ENCODE assay signal across 12 cellular contexts in the genomic region with DNA sequence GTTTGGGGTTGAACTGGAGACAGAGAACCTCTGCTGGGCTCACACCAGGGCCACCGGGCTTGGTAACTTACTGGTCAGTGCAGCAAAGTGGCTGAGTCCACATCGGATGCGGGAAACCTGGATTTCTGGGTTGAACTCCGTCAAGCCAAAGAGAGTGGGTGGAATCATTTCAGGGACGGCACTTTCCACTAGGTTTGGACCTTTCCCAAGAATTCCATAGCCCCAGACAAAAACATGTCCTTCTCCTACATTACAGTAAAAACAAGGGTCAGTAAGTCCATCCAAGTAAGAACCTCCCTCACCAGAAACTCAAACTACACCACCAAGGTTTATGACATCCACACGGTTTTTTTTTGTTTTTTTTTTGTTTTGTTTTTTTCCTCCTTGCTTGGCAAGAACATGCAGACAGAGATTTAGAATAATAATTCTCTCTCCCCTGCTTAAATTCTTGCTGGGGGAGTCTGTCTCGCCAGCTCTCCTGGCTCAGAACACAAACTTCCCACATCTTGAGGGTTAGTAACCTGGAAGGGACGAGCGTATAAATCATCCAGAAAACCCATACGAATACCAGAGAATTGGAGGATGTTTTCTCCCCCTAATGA. TPM values are rescaled to one million over a fixed set of nuclear protein-coding genes. Genes with fewer than 3 reads are reported as not detected.
DNase-seq lines count a peak whose midpoint lies in the region; ATAC-seq and TF ChIP-seq lines count a peak whose summit lies in the region.
"Had no signal": no experiment of that assay in that cellular context is flagged by ENCODE, and none has a peak within 500 bp of the region (broad histone marks: within the 10 kb centered on the region; RNA-seq: fewer than 3 reads in every experiment).

No MANE protein-coding gene starts in this region.

- H3K4me3 ChIP-seq in rectal smooth muscle tissue (ENCODE audit: low read length) (no peak overlapping the region), right lobe of liver (no peak overlapping the region), mammary epithelial cell (replicated peaks in 1 of 3; ENCODE audit: insufficient read depth in 1 of 3, low read depth in 2 of 3, low read length in 3 of 3) (no peak overlapping the region)

- H3K27ac ChIP-seq in rectal smooth muscle tissue (ENCODE audit: low read depth, low read length) (peak overlapping the region; percentile 82), right lobe of liver (no peak overlapping the region), mammary epithelial cell (ENCODE audit: insufficient read depth, low read depth, low read length) (no peak overlapping the region)
- H3K27ac ChIP-seq: WERI-Rb-1 had no signal

- no peak overlapping the region for H3K4me2 ChIP-seq in mammary epithelial cell (ENCODE audit: insufficient read depth, low read depth, low read length)

- 79% methylated on average over 9 of the region's 10 CpGs for WGBS in right lobe of liver (ENCODE audit: insufficient coverage, low coverage, low lambda C conversion rate, missing lambda C conversion rate)
- 32% methylated on average over 10 of the region's 10 CpGs for WGBS in mammary epithelial cell (ENCODE audit: low coverage, missing lambda C conversion rate)

- no TSS peak for BruUV-seq in mammary epithelial cell (replicated peaks; lab: Mats Ljungman, UMichigan)

- H3K9ac ChIP-seq in rectal smooth muscle tissue (ENCODE audit: low read length) (no peak overlapping the region), mammary epithelial cell (ENCODE audit: insufficient read depth, low read length) (no peak overlapping the region)

- intact Hi-C loops in Right ventricle myocardium inferior (cut with DNase I) (loop anchor here (2.0 kb wide), 1 partner anchor 13 kb away; no protein-coding TSS in a partner anchor), cardiac septum (cut with DNase I) (no loop called here), Right ventricle myocardium superior (cut with DNase I) (no loop called here), right lobe of liver (cut with DNase I) (loop anchor here in 1 of 2 donors (10.0 kb wide), 1 partner anchor 61 kb away; no protein-coding TSS in a partner anchor), mammary epithelial cell (cut with micrococcal nuclease) (no loop called here)

- TF ChIP-seq POLR2A in right lobe of liver (IDR thresholded peaks at IDR 0.05), result no peak

- no peaks in the 10 kb centered on the region for H4K20me1 ChIP-seq in mammary epithelial cell (ENCODE audit: insufficient read depth, low read length)

- H3K4me1 ChIP-seq in rectal smooth muscle tissue (ENCODE audit: control insufficient read depth, insufficient read depth, low read length) (peaks cover 23% of the 10 kb centered on the region), right lobe of liver (no peaks in the 10 kb centered on the region), mammary epithelial cell (ENCODE audit: insufficient read depth, low read length) (peaks cover 14% of the 10 kb centered on the region)

- H3K36me3 ChIP-seq in rectal smooth muscle tissue (ENCODE audit: control insufficient read depth, insufficient read depth, low read length) (peaks cover 39% of the 10 kb centered on the region), right lobe of liver (peaks cover 0 to 86% (median 32%) of the 10 kb centered on the region in 4 donors), mammary epithelial cell (ENCODE audit: insufficient read depth, low read length) (peaks cover 13% of the 10 kb centered on the region)

- in situ Hi-C loops in mammary epithelial cell (cut with MboI; ENCODE audit: low sequenced_read_pairs in 2 of 2), result no loop called here

- peak; percentile 23 for ATAC-seq in Right ventricle myocardium inferior
- ATAC-seq in Right ventricle myocardium superior (ENCODE audit: poor library complexity), result peak; percentile 8
- ATAC-seq in HG03196 (IDR thresholded peaks at IDR 0.05; ENCODE audit: unreplicated experiment), result no peak
- no peak for ATAC-seq in right lobe of liver

- CTCF ChIA-PET in mammary epithelial cell (lab: Charles Lee; ENCODE audit: low non-redundant PET), result no interaction called here

- TF ChIP-seq CTCF in right lobe of liver (IDR thresholded peaks at IDR 0.05) (no peak), mammary epithelial cell (conservative IDR thresholded peaks at IDR 0.05 in 1 of 2, IDR thresholded peaks at IDR 0.05 in 1 of 2; ENCODE audit: extremely low read depth in 1 of 2, insufficient read depth in 1 of 2, low read depth in 1 of 2, low read length in 2 of 2) (no peak)

- H3K27me3 ChIP-seq in rectal smooth muscle tissue (ENCODE audit: control insufficient read depth, insufficient read depth, low read length) (no peaks in the 10 kb centered on the region), right lobe of liver (no peaks in the 10 kb centered on the region), mammary epithelial cell (ENCODE audit: insufficient read depth, low read length) (no peaks in the 10 kb centered on the region)

- H3K9me3 ChIP-seq in right lobe of liver (no peaks in the 10 kb centered on the region), mammary epithelial cell (replicated peaks; ENCODE audit: insufficient read depth, low read length) (no peaks in the 10 kb centered on the region)

- H3K79me2 ChIP-seq in mammary epithelial cell (ENCODE audit: insufficient read depth, low read length), result no peaks in the 10 kb centered on the region

- dilution Hi-C loops in mammary epithelial cell (cut with HindIII; ENCODE audit: low sequenced_read_pairs), result no loop called here

- H2AFZ ChIP-seq in mammary epithelial cell (ENCODE audit: low read depth, low read length), result no peak overlapping the region

- no peak for DNase-seq in Right ventricle myocardium inferior (ENCODE audit: missing footprints)
- DNase-seq in cardiac septum (ENCODE audit: low spot score), result no peak
- DNase-seq in Right ventricle myocardium superior, result no peak
- no peak for DNase-seq in right lobe of liver
- DNase-seq in mammary epithelial cell, result no peak
- no peak for DNase-seq in stimulated activated naive CD4-positive, alpha-beta T cell (lab: John Stamatoyannopoulos, UW)
- DNase-seq: glutamatergic neuron, NCI-H1048, NCI-H510A treated with DMSO at 0.1 percent for 48 hours, WERI-Rb-1 had no signal

RNA-seq across cellular contexts. Expression of a gene that starts 17.7 kb away (rescaled TPM):
- total RNA-seq in Right ventricle myocardium inferior, result 49.2 TPM
- total RNA-seq in cardiac septum, result 46.6 TPM
- total RNA-seq in Right ventricle myocardium superior, result 52.6 TPM
- total RNA-seq in right lobe of liver, result 10 to 100 TPM; 26.3 to 37.5 (median 28.5) TPM
- 10 to 100 TPM; 36.0 to 37.0 TPM for total RNA-seq in mammary epithelial cell
- 35.7 TPM for polyA plus RNA-seq in mammary epithelial cell
- polyA minus RNA-seq in mammary epithelial cell, result 13.5 TPM

RNA-seq across cellular contexts. Expression of a gene that starts 36.5 kb away (rescaled TPM):
- total RNA-seq in Right ventricle myocardium inferior (29.3 TPM), cardiac septum (26.5 TPM), Right ventricle myocardium superior (36.7 TPM), right lobe of liver (10 to 100 TPM; 14.1 to 24.2 (median 19.1) TPM), mammary epithelial cell (10 to 100 TPM; 10.6 to 14.2 TPM)
- polyA plus RNA-seq in mammary epithelial cell, result 5.1 TPM
- polyA minus RNA-seq in mammary epithelial cell, result 3.2 TPM

Comparison
In these comparisons a context has a peak if more than half of its experiments do, and no peak if none do; other contexts are left out.
1. ATAC-seq: peak in Right ventricle myocardium inferior (single experiment) and Right ventricle myocardium superior (single experiment); none in HG03196 (single experiment) and right lobe of liver (0 of 4).